Comparison of ENCODE assay signal across 1 cellular context in genomic region chr12:109899783-109900751, GRCh38.
TF ChIP-seq lines count a peak whose summit lies in the region.

A gene with protein sequence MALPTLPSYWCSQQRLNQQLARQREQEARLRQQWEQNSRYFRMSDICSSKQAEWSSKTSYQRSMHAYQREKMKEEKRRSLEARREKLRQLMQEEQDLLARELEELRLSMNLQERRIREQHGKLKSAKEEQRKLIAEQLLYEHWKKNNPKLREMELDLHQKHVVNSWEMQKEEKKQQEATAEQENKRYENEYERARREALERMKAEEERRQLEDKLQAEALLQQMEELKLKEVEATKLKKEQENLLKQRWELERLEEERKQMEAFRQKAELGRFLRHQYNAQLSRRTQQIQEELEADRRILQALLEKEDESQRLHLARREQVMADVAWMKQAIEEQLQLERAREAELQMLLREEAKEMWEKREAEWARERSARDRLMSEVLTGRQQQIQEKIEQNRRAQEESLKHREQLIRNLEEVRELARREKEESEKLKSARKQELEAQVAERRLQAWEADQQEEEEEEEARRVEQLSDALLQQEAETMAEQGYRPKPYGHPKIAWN (plus strand): TSS chr12:109900274. CDS start chr12:109903027, 2,753 bp downstream.

TF ChIP-seq in SK-N-SH, 30 proteins besides CTCF, POLR2A, EP300 and RAD21 (continued from another document):
- TF ChIP-seq ELF1 (IDR thresholded peaks at IDR 0.05), result peak; percentile 76
- TF ChIP-seq TCF12 (IDR thresholded peaks at IDR 0.05), result no peak; the same call in 1 of the 2 replicates
- TF ChIP-seq YY1 (IDR thresholded peaks at IDR 0.05; ENCODE audit: low read depth), result peak; percentile 74; the same call in 1 of the 2 replicates
- peak; percentile 94 for TF ChIP-seq SIN3A (IDR thresholded peaks at IDR 0.05; ENCODE audit: borderline replicate concordance, low read depth, low read length)
- TF ChIP-seq RCOR1 (IDR thresholded peaks at IDR 0.05; ENCODE audit: low read length), result peak; percentile 65; the same call in 1 of the 2 replicates
- TF ChIP-seq CHD2 (IDR thresholded peaks at IDR 0.05; ENCODE audit: low read length, partially characterized antibody), result peak; percentile 78
- no peak for TF ChIP-seq GABPA (IDR thresholded peaks at IDR 0.05; ENCODE audit: low read depth)
- no peak for TF ChIP-seq GATA2 (CRISPR knock-in tag; IDR thresholded peaks at IDR 0.05)
- TF ChIP-seq RFX5 (IDR thresholded peaks at IDR 0.05; ENCODE audit: low read length), result no peak
- TF ChIP-seq RXRA (IDR thresholded peaks at IDR 0.05; ENCODE audit: borderline replicate concordance, low read depth), result no peak
- TF ChIP-seq REST (IDR thresholded peaks at IDR 0.05; ENCODE audit: low read depth, low read length), result peak; percentile 66
- TF ChIP-seq, protein P1, sequence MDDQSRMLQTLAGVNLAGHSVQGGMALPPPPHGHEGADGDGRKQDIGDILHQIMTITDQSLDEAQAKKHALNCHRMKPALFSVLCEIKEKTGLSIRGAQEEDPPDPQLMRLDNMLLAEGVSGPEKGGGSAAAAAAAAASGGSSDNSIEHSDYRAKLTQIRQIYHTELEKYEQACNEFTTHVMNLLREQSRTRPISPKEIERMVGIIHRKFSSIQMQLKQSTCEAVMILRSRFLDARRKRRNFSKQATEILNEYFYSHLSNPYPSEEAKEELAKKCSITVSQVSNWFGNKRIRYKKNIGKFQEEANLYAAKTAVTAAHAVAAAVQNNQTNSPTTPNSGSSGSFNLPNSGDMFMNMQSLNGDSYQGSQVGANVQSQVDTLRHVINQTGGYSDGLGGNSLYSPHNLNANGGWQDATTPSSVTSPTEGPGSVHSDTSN (IDR thresholded peaks at IDR 0.05), result no peak
